Comparison of ENCODE assay signal across 9 cellular contexts in the genomic region with DNA sequence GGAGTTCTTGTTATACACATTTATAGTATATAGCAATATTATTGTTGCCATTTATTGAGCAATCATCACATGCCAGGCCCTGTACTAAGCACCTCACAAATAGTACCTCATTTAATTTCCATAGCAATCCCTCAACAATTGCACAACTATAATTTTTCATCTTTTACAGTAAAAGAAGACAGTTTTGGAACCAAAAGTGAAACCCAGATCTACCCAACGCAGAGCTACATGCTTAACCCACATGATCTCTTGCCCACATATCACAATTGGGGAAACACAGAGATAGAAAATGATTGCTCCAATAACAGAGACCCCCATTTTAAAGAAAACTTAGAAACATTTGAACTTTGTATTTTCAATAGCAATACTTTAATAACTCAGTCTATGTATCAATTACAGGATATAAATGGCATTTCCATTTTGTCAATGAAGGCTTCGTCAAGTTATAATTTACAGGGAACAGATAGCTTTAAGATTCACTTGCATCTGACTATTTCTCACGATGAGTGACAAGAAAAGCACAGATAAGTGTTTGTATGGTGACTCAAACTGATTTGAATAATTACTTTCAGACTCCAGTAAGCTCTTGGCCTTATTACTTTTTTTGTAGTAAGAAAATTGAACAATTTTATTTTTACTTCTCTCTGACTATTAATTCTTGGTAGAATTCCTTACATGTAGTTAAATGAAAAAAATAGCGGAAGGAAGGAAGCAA. TPM values are rescaled to one million over a fixed set of nuclear protein-coding genes. Genes with fewer than 3 reads are reported as not detected.
DNase-seq lines count a peak whose midpoint lies in the region; ATAC-seq and TF ChIP-seq lines count a peak whose summit lies in the region.
"Had no signal": no experiment of that assay in that cellular context is flagged by ENCODE, and none has a peak within 500 bp of the region (broad histone marks: within the 10 kb centered on the region; RNA-seq: fewer than 3 reads in every experiment).

No MANE protein-coding gene starts in this region.

- peak; percentile 67 for ATAC-seq in GM18873 (IDR thresholded peaks at IDR 0.05; ENCODE audit: low FRiP score, unreplicated experiment)
- peak; percentile 81 for ATAC-seq in HG02623 (IDR thresholded peaks at IDR 0.05; ENCODE audit: unreplicated experiment)
- ATAC-seq in omental fat pad (ENCODE audit: low FRiP score), result peak; percentile 37

- no peak for TF ChIP-seq CTCF in omental fat pad (IDR thresholded peaks at IDR 0.05)

- in situ Hi-C loops in ACHN (cut with HindIII; ENCODE audit: low pct_ligation_motif_present, low pct_unique_long_range_greater_than_20kb, low sequenced_read_pairs), result no loop called here

- intact Hi-C loops in head of caudate nucleus (cut with DNase I), result no loop called here

- peak; percentile 87 for DNase-seq in NOMO-1 treated with DMSO at 0.1 percent for 48 hours (lab: John Stamatoyannopoulos, UW; ENCODE audit: unreplicated experiment)
- DNase-seq in omental fat pad (ENCODE audit: low spot score), result no peak
- no peak for DNase-seq in head of caudate nucleus
- no peak for DNase-seq in glomerular visceral epithelial cell (ENCODE audit: extremely low spot score)
- DNase-seq in SW 1271 (lab: John Stamatoyannopoulos, UW), result no peak
- no peak for DNase-seq in ACHN
- DNase-seq: activated naive CD8-positive, alpha-beta T cell treated with anti-CD3 and anti-CD28 coated beads, Interleukin-2, amount 10 ng/mL, durations not matched to agents 7 days and 5 days had no signal

RNA-seq across cellular contexts. Expression of a gene that starts 38.7 kb away (rescaled TPM):
- total RNA-seq in omental fat pad, result 100 to 1,000 TPM in 3 of 4 donors, 10 to 100 TPM in 1; 93.3 to 182 (median 125) TPM

RNA-seq across cellular contexts. Expression of a gene that starts 39.9 kb away (rescaled TPM):
- 1 to 10 TPM in 2 of 4 donors, under 1 TPM in 2; 0.24 to 1.3 (median 1.00) TPM for total RNA-seq in omental fat pad
- total RNA-seq: activated naive CD8-positive, alpha-beta T cell treated with anti-CD3 and anti-CD28 coated beads, Interleukin-2, amount 10 ng/mL, durations not matched to agents 7 days and 5 days had no signal
